ENCODE assay signal across 9 cellular contexts in the genomic region with DNA sequence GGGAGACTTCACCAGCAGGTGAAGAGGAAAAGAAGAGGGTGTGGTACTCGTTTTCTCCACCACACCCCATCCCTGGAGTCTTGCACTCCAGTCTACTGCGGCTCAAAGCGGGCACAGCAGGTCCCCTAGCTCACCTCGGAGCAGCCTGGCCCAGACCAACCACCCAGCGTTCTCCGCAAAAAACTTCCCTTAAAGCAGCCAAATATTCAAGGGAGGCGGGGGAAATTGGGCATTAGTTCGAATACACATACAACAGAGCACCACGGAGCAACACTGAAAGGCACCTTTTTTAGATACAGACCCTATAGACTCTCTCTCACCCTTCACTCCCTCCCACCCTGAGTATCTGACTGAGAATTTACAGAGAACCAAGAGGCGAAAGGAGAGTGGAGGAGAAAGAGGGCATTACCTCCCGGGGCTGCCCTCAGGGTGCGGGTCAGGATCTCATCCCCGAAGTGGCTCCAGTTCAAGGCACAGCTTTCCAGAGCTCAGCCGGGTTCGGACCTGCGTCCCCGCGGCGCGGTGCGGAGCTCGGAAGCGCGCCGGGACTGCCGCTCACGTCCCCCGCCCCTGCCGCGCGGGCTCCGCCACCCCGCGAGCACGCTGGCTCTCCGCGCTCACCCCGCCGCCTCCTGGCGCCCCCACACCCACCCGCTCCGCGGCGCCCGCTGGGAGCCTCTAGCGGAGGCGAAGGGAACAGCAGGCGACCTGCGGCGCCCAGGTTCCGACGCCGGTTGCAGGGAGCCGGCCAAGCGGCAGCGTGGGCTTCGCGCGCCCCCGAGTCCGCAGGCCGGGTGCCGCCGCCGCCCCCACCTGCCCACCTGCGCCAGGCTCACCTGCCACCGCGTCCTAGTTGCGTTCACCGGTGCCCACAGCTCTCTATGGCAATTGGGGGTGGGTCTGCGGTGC. TPM values are rescaled to one million over a fixed set of nuclear protein-coding genes. Genes with fewer than 3 reads are reported as not detected.
DNase-seq lines count a peak whose midpoint lies in the region; ATAC-seq and TF ChIP-seq lines count a peak whose summit lies in the region.
"Had no signal": no experiment of that assay in that cellular context is flagged by ENCODE, and none has a peak within 500 bp of the region (broad histone marks: within the 10 kb centered on the region; RNA-seq: fewer than 3 reads in every experiment).

No MANE protein-coding gene starts in this region.

- H3K27ac ChIP-seq in SK-N-MC (no peak overlapping the region), dorsolateral prefrontal cortex (peak overlapping the region in 24 of 59 donors; percentile 3 to 72 (median 48))

- in situ Hi-C loops in Caki2 (cut with HindIII; ENCODE audit: low pct_unique_long_range_greater_than_20kb, low sequenced_read_pairs), result no loop called here

- DNase-seq in Caki2 (ENCODE audit: low read depth), result peak; percentile 41
- peak; percentile 88 for DNase-seq in GM20000 (ENCODE audit: low spot score)
- DNase-seq in SK-N-MC (ENCODE audit: low read depth, low spot score), result no peak
- peak in 6 of 10 donors; percentile 10 to 80 (median 54) for DNase-seq in dorsolateral prefrontal cortex
- peak; percentile 18 for DNase-seq in medulla oblongata (ENCODE audit: extremely low spot score)
- peak; percentile 64 for DNase-seq in stimulated activated CD8-positive, alpha-beta memory T cell treated with anti-CD3 and anti-CD28 coated beads, Interleukin-4, amount 100 ng/mL, for 48 hours
- DNase-seq in epidermal melanocyte (ENCODE audit: insufficient read length, low spot score), result no peak

- intact Hi-C loops in dorsolateral prefrontal cortex (cut with DNase I), result loop anchor here (5.0 to 10.0 kb wide), 3 partner anchors 1485 to 1640 kb away; partner anchors contain the start of gene C9orf72 (in 1 of the 2)

- TF ChIP-seq CTCF in GM20000 (IDR thresholded peaks at IDR 0.05; ENCODE audit: extremely low read depth, missing control alignments) (peak; percentile 73), dorsolateral prefrontal cortex (IDR thresholded peaks at IDR 0.05 in 54 of 56, conservative IDR thresholded peaks at IDR 0.05 in 2 of 56; ENCODE audit: low read depth in 1 of 56, partially characterized antibody in 56 of 56) (peak in 55 of 56 donors; percentile 17 to 88 (median 70))

- ATAC-seq in HG03521 (IDR thresholded peaks at IDR 0.05; ENCODE audit: unreplicated experiment), result peak; percentile 96

- H3K9ac ChIP-seq in SK-N-MC (ENCODE audit: insufficient read length), result peak overlapping the region; percentile 79

- no peaks in the 10 kb centered on the region for H3K9me3 ChIP-seq in SK-N-MC (ENCODE audit: low read depth, low read length)

- H3K27me3 ChIP-seq in dorsolateral prefrontal cortex, result peaks cover 0 to 54% (median 24%) of the 10 kb centered on the region in 45 donors

- H3K36me3 ChIP-seq in SK-N-MC (ENCODE audit: insufficient read depth, low read length), result no peaks in the 10 kb centered on the region

- peak overlapping the region; percentile 91 for H3K4me3 ChIP-seq in SK-N-MC
- H3K4me3 ChIP-seq in dorsolateral prefrontal cortex, result peak overlapping the region; percentile 42 to 75 (median 62)

RNA-seq across cellular contexts. Expression of gene LINGO2, which starts 1.5 kb away (rescaled TPM):
- 0.34 TPM in 1 of 2 replicates, not detected in the other for total RNA-seq in Caki2 (2014; rRNA removed; shearing (Covaris generic); ENCODE audit: low replicate concordance)
- total RNA-seq in dorsolateral prefrontal cortex, result 10 to 100 TPM in 118 of 120 experiments, 1 to 10 TPM in 2; 4.7 to 38.7 (median 20.8) TPM
- total RNA-seq: T-helper 1 cell treated with Interleukin-12 subunit alpha and Interleukin-12 subunit beta and Interleukin-4 antibody, amounts not matched to agents 30 ng/mL and 1 ng/mL, for 36 hours had no signal

Comparison
In these comparisons a context has a peak if more than half of its experiments do, and no peak if none do; other contexts are left out.
1. DNase-seq: peak in Caki2 (single experiment), GM20000 (single experiment), dorsolateral prefrontal cortex (6 of 10), medulla oblongata (single experiment) and stimulated activated CD8-positive, alpha-beta memory T cell treated with anti-CD3 and anti-CD28 coated beads, Interleukin-4, amount 100 ng/mL, for 48 hours (single experiment); none in SK-N-MC (single experiment) and epidermal melanocyte (single experiment).